17 cellular contexts compared by ENCODE assay signal in genomic region chr2:8176837-8177236, GRCh38.
"Had no signal": no experiment of that assay in that cellular context is flagged by ENCODE, and none has a peak within 500 bp of the region (broad histone marks: within the 10 kb centered on the region; RNA-seq: fewer than 3 reads in every experiment).

No MANE protein-coding gene starts in this region.

- H3K4me3 ChIP-seq: breast epithelium, dorsolateral prefrontal cortex, prostate gland, suprapubic skin had no signal

- ATAC-seq: activated CD8-positive, alpha-beta memory T cell treated with anti-CD3 and anti-CD28 coated beads, Interleukin-2, amount 10 ng/mL, durations not matched to agents 7 days and 5 days; esophagus mucosa; naive thymus-derived CD8-positive, alpha-beta T cell; stimulated activated naive CD8-positive, alpha-beta T cell treated with anti-CD3 and anti-CD28 coated beads, Interleukin-15, Interleukin-2, amounts not matched to agents 100 U/mL and 50 U/mL, for 24 hours had no signal

- H3K4me1 ChIP-seq: breast epithelium, prostate gland, suprapubic skin had no signal

- H3K27ac ChIP-seq: breast epithelium, dorsolateral prefrontal cortex, prostate gland, suprapubic skin had no signal

- H3K36me3 ChIP-seq: breast epithelium, prostate gland, suprapubic skin had no signal

- FAIRE-seq: endometrium had no signal

- H3K9me3 ChIP-seq: breast epithelium, prostate gland, suprapubic skin had no signal

- DNase-seq: activated CD4-positive, alpha-beta T cell treated with anti-CD3 and anti-CD28 coated beads for 1 hour; activated CD4-positive, alpha-beta T cell treated with anti-CD3 and anti-CD28 coated beads, Interleukin-2, amount 50 U/mL, for 48 hours; activated CD8-positive, alpha-beta memory T cell treated with anti-CD3 and anti-CD28 coated beads, Interleukin-2, amount 10 ng/mL, durations not matched to agents 7 days and 5 days; activated gamma-delta T cell; activated T-cell treated with anti-CD3 and anti-CD28 coated beads, Interleukin-2, amount 50 U/mL, for 48 hours; dorsolateral prefrontal cortex; glutamatergic neuron; mammary epithelial cell; naive thymus-derived CD8-positive, alpha-beta T cell; stimulated activated CD4-positive, alpha-beta T cell treated with anti-CD3 and anti-CD28 coated beads, Interleukin-2, amount 100 ng/mL, for 48 hours; stimulated activated naive CD8-positive, alpha-beta T cell treated with anti-CD3 and anti-CD28 coated beads, Interleukin-15, Interleukin-2, amounts not matched to agents 100 U/mL and 50 U/mL, for 24 hours; T-helper 9 cell had no signal

- H3K27me3 ChIP-seq: breast epithelium, suprapubic skin had no signal
